ENCODE assay signal across 8 cellular contexts in the genomic region with DNA sequence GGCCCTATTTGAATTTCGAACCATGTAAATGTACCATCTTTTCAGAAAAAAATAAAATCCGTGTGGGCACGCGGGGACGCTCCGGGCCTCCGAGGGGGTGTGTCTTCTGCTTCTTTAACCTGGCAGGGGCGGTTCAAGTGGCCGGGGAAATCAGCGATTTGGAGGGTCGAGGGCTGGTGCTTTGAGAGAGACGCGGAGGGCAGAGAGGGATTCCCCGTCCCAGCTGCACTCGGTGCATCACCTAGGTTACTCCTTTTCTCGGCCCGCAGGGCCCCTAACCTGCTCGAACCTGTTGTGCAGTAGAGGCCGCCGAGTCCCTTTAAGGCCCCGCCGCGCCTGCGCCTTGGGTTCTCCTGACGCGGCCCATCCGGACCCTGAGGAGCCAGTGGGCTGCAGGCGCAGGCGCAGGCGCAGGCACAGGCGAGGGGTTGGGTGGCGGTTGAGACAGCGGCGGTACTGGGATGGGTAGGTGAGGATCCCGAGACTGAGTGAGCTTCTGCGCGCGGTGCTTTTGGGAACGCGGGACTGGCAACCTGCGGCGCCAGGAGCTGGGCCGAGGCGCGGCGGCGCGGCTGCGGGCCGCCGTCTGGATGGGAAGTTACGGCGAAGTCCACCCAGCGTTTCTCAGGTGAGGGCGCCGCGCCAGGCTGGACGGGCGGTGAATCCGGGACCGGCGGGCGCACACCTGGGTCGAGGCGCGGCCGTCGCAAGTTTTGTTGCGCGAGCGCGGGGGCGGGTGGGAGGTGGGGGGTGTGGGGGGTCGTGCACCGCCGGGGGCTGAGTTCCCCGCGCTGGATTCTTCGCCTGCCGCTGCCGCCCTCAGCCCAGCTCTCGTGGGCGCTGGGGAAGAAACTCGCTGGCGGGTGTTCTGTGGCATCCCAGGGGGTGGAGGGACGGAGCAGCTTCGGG. TPM values are rescaled to one million over a fixed set of nuclear protein-coding genes. Genes with fewer than 3 reads are reported as not detected.
DNase-seq lines count a peak whose midpoint lies in the region; ATAC-seq and TF ChIP-seq lines count a peak whose summit lies in the region.

A gene with protein sequence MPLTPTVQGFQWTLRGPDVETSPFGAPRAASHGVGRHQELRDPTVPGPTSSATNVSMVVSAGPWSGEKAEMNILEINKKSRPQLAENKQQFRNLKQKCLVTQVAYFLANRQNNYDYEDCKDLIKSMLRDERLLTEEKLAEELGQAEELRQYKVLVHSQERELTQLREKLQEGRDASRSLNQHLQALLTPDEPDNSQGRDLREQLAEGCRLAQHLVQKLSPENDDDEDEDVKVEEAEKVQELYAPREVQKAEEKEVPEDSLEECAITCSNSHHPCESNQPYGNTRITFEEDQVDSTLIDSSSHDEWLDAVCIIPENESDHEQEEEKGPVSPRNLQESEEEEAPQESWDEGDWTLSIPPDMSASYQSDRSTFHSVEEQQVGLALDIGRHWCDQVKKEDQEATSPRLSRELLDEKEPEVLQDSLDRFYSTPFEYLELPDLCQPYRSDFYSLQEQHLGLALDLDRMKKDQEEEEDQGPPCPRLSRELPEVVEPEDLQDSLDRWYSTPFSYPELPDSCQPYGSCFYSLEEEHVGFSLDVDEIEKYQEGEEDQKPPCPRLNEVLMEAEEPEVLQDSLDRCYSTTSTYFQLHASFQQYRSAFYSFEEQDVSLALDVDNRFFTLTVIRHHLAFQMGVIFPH (plus strand): TSS at position 417 of the 909 bp plus-strand sequence. CDS start 4,950 bp downstream, outside the sequence.

- H3K36me3 ChIP-seq in right lobe of liver = no peaks in the 10 kb centered on the region

- intact Hi-C loops in right lobe of liver (cut with DNase I) = no loop called here

- under 1% methylated on average over 38 of the region's 87 CpGs for WGBS in right lobe of liver (ENCODE audit: insufficient coverage, low coverage, low lambda C conversion rate, missing lambda C conversion rate)

- peaks cover 0 to 6% (median 0%) of the 10 kb centered on the region in 4 donors for H3K4me1 ChIP-seq in right lobe of liver

- H3K27me3 ChIP-seq in right lobe of liver = no peaks in the 10 kb centered on the region

- TF ChIP-seq CTCF in right lobe of liver (IDR thresholded peaks at IDR 0.05) = no peak

- ATAC-seq in GM18867 (IDR thresholded peaks at IDR 0.05; ENCODE audit: unreplicated experiment) = peak; percentile 82
- ATAC-seq in HG03280 (IDR thresholded peaks at IDR 0.05; ENCODE audit: unreplicated experiment) = peak; percentile 93
- ATAC-seq in right lobe of liver = peak; percentile 93 to 99 (median 98)

- peak; percentile 51 for DNase-seq in A172 (ENCODE audit: low spot score)
- peak; percentile 66 for DNase-seq in NCI-H460 (ENCODE audit: extremely low read depth, low read depth)
- peak; percentile 82 to 85 for DNase-seq in activated CD4-positive, alpha-beta T cell treated with anti-CD3 and anti-CD28 coated beads, Interleukin-2, amount 50 U/mL, for 4 hours
- peak; percentile 66 to 87 for DNase-seq in dermis microvascular lymphatic vessel endothelial cell (ENCODE audit: low read depth in 2 of 2)
- DNase-seq in right lobe of liver = peak; percentile 78 to 96 (median 90)
- DNase-seq in stimulated activated CD4-positive, alpha-beta T cell treated with anti-CD3 and anti-CD28 coated beads, Interleukin-4, amount 100 ng/mL, for 1 hour = peak; percentile 89

- H3K9me3 ChIP-seq in right lobe of liver = no peaks in the 10 kb centered on the region

- H3K27ac ChIP-seq in right lobe of liver = no peak within 1 kb of the TSS

- peak within 1 kb of the TSS; percentile 60 to 83 (median 67) for H3K4me3 ChIP-seq in right lobe of liver

- TF ChIP-seq POLR2A in right lobe of liver (IDR thresholded peaks at IDR 0.05) = peak; percentile 53

RNA-seq across cellular contexts. Expression of the gene that starts here (rescaled TPM):
- total RNA-seq in A172 (2014; rRNA removed; shearing (Covaris generic)) = 5.4 and 5.6 TPM in 2 replicates
- total RNA-seq in NCI-H460 (2014; rRNA removed; shearing (Covaris generic)) = 3.1 and 6.1 TPM in 2 replicates
- polyA plus RNA-seq in NCI-H460 (2014; cell fraction: nucleus; rRNA removed) = 3.7 and 5.0 TPM in 2 replicates
- total RNA-seq in dermis microvascular lymphatic vessel endothelial cell (7.4 and 11.0 TPM in 2 replicates), right lobe of liver (1 to 10 TPM; 1.2 to 5.3 (median 2.3) TPM)
